Comparison of ENCODE assay signal across 14 cellular contexts in genomic region chr9:4344946-4345345, GRCh38. TPM values are rescaled to one million over a fixed set of nuclear protein-coding genes. Genes with fewer than 3 reads are reported as not detected.
A peak's percentile ranks its signal among the peaks of the same experiment; 100 is the strongest.
DNase-seq lines count a peak whose midpoint lies in the region; TF ChIP-seq lines count a peak whose summit lies in the region.
"Had no signal": no experiment of that assay in that cellular context is flagged by ENCODE, and none has a peak within 500 bp of the region (broad histone marks: within the 10 kb centered on the region; RNA-seq: fewer than 3 reads in every experiment).

No MANE protein-coding gene starts in this region.

- H3K4me1 Mint-ChIP-seq in immature natural killer cell: no peaks in the 10 kb centered on the region

- no peaks in the 10 kb centered on the region for H3K36me3 ChIP-seq in esophagus muscularis mucosa
- H3K36me3 ChIP-seq: right lobe of liver had no signal

- no peak overlapping the region for H3K27ac Mint-ChIP-seq in immature natural killer cell

- no peak overlapping the region for H3K4me3 Mint-ChIP-seq in immature natural killer cell

- intact Hi-C loops in esophagus muscularis mucosa (cut with DNase I): no loop called here

- H3K4me1 ChIP-seq in esophagus muscularis mucosa: no peaks in the 10 kb centered on the region

- no peak for TF ChIP-seq CTCF in esophagus muscularis mucosa (IDR thresholded peaks at IDR 0.05)

- no peak overlapping the region for H3K4me3 ChIP-seq in esophagus muscularis mucosa
- H3K4me3 ChIP-seq: dorsolateral prefrontal cortex, GM12878, right lobe of liver had no signal

- peak; percentile 15 for DNase-seq in NK-92 treated with Interleukin-12 subunit alpha and Interleukin-12 subunit beta, amount 100 ng/mL, for 24 hours (lab: John Stamatoyannopoulos, UW)
- DNase-seq in NK-92 (lab: John Stamatoyannopoulos, UW; ENCODE audit: unreplicated experiment) (no peak), activated T-cell treated with anti-CD3 and anti-CD28 coated beads for 4 hours (peak; percentile 17), esophagus muscularis mucosa (ENCODE audit: extremely low spot score) (peak; percentile 66), NCI-H510A treated with DMSO at 0.1 percent for 48 hours (lab: John Stamatoyannopoulos, UW) (no peak), amniotic stem cell (lab: John Stamatoyannopoulos, UW) (no peak), immature natural killer cell (no peak)
- peak; percentile 18 to 37 for DNase-seq in stimulated activated CD8-positive, alpha-beta memory T cell treated with anti-CD3 and anti-CD28 coated beads, Interleukin-15, amount 100 ng/mL, for 48 hours (ENCODE audit: low read depth in 2 of 2)
- DNase-seq: 8988T, dorsolateral prefrontal cortex, midbrain, NCI-H146, right lobe of liver had no signal

- H3K27me3 Mint-ChIP-seq in immature natural killer cell (ENCODE audit: low read depth in 3 of 3): peaks cover 0 to 12% (median 1%) of the 10 kb centered on the region in 3 donors

- no peaks in the 10 kb centered on the region for H3K9me3 ChIP-seq in esophagus muscularis mucosa
- H3K9me3 ChIP-seq: right lobe of liver had no signal

- H3K36me3 Mint-ChIP-seq in immature natural killer cell: no peaks in the 10 kb centered on the region

- no peaks in the 10 kb centered on the region for H3K9me3 Mint-ChIP-seq in immature natural killer cell

- no peak for TF ChIP-seq EP300 in esophagus muscularis mucosa (IDR thresholded peaks at IDR 0.05)

- 90% methylated on average over 5 of the region's 5 CpGs for WGBS in esophagus muscularis mucosa

- no peak overlapping the region for H3K27ac ChIP-seq in esophagus muscularis mucosa (replicated peaks in 1 of 4)
- H3K27ac ChIP-seq: dorsolateral prefrontal cortex, right lobe of liver had no signal

- TF ChIP-seq POLR2A in esophagus muscularis mucosa (IDR thresholded peaks at IDR 0.05; ENCODE audit: low read depth): no peak

- H3K27me3 ChIP-seq in esophagus muscularis mucosa: no peaks in the 10 kb centered on the region
- H3K27me3 ChIP-seq: dorsolateral prefrontal cortex, right lobe of liver had no signal

RNA-seq across cellular contexts. Expression of gene GLIS3, which starts 45.1 kb away (rescaled TPM):
- total RNA-seq in esophagus muscularis mucosa: 10 to 100 TPM; 14.6 to 34.1 (median 20.5) TPM
- 1 to 10 TPM in 1 of 3 donors, not detected in 2; 1.0 TPM for polyA plus RNA-seq in immature natural killer cell

Comparison
In these comparisons a context has a peak if more than half of its experiments do, and no peak if none do; other contexts are left out.
1. DNase-seq: peak in NK-92 treated with Interleukin-12 subunit alpha and Interleukin-12 subunit beta, amount 100 ng/mL, for 24 hours (single experiment), activated T-cell treated with anti-CD3 and anti-CD28 coated beads for 4 hours (single experiment), esophagus muscularis mucosa (single experiment) and stimulated activated CD8-positive, alpha-beta memory T cell treated with anti-CD3 and anti-CD28 coated beads, Interleukin-15, amount 100 ng/mL, for 48 hours (2 of 2); none in NK-92 (single experiment), NCI-H510A treated with DMSO at 0.1 percent for 48 hours (single experiment), amniotic stem cell (single experiment) and immature natural killer cell (0 of 3).